19 cellular contexts compared by ENCODE assay signal in genomic region chr7:151833691-151834090, GRCh38.
"Had no signal": no experiment of that assay in that cellular context is flagged by ENCODE, and none has a peak within 500 bp of the region (broad histone marks: within the 10 kb centered on the region; RNA-seq: fewer than 3 reads in every experiment).

No MANE protein-coding gene starts in this region.

- DNase-seq: activated B cell treated with CpG ODN at 0.5 μM for 24 hours; activated CD4-positive, alpha-beta T cell treated with anti-CD3 and anti-CD28 coated beads for 48 hours; activated CD8-positive, alpha-beta memory T cell treated with anti-CD3 and anti-CD28 coated beads, Interleukin-2, amount 50 U/mL, for 4 hours; activated CD8-positive, alpha-beta T cell treated with anti-CD3 and anti-CD28 coated beads, Interleukin-2, amount 10 ng/mL, durations not matched to agents 7 days and 5 days; activated gamma-delta T cell; activated T-cell treated with anti-CD3 and anti-CD28 coated beads, Interleukin-2, amount 50 U/mL, for 48 hours; amniotic stem cell; body of pancreas; cortex of kidney; effector CD8-positive, alpha-beta T cell; foreskin melanocyte; head of caudate nucleus; left cardiac atrium; ovary; stimulated activated CD4-positive, alpha-beta T cell treated with anti-CD3 and anti-CD28 coated beads, Interleukin-1b, Interleukin-23, amount 100 ng/mL, for 48 hours; stomach; T-helper 17 cell; testis had no signal

- ATAC-seq: body of pancreas, left cardiac atrium had no signal

- H3K27ac ChIP-seq: body of pancreas, ovary, stomach, testis had no signal

- H3K36me3 ChIP-seq: ovary had no signal

- H3K27me3 ChIP-seq: body of pancreas, ovary, stomach, testis had no signal

- FAIRE-seq: TTC549 had no signal

- H3K4me1 ChIP-seq: testis had no signal

- H3K9me3 ChIP-seq: body of pancreas, ovary, stomach, testis had no signal

- H3K4me3 ChIP-seq: body of pancreas, ovary, stomach, testis had no signal
